In genomic region chr15:82647835-82648256, GRCh38 we compare ENCODE assay signal across 8 cellular contexts. TPM values are rescaled to one million over a fixed set of nuclear protein-coding genes. Genes with fewer than 3 reads are reported as not detected.
DNase-seq lines count a peak whose midpoint lies in the region; ATAC-seq and TF ChIP-seq lines count a peak whose summit lies in the region.

No MANE protein-coding gene starts in this region.

- H3K36me3 ChIP-seq in KMS-11 (ENCODE audit: insufficient read depth): no peaks in the 10 kb centered on the region
- no peaks in the 10 kb centered on the region for H3K36me3 ChIP-seq in adipocyte (ENCODE audit: control insufficient read depth, insufficient read depth, low read length, severe bottlenecking)

- H4K20me1 ChIP-seq in KMS-11 (ENCODE audit: insufficient read depth): 0 out of 2 replicates have a peak, but pooled peaks cover 3% of the 10 kb centered on the region

- H2AFZ ChIP-seq in KMS-11 (ENCODE audit: low read depth): peak overlapping the region; percentile 83

- DNase-seq in D341Med (ENCODE audit: low spot score) (peak; percentile 82), adipocyte (ENCODE audit: low read depth) (no peak), kidney tubule cell (ENCODE audit: low spot score) (peak; percentile 15), mesenteric fat pad (ENCODE audit: low spot score) (no peak), AG08396 (ENCODE audit: low spot score) (no peak)
- DNase-seq in stimulated activated CD4-positive, alpha-beta T cell treated with anti-CD3 and anti-CD28 coated beads, TNF-alpha, amount 100 ng/mL, for 4 hours (ENCODE audit: low read depth in 3 of 3): peak; percentile 30 to 51 (median 36)

- ATAC-seq in HG02763 (IDR thresholded peaks at IDR 0.05; ENCODE audit: unreplicated experiment): no peak

- peak overlapping the region; percentile 68; the same call in 1 of the 2 replicates for H3K4me2 ChIP-seq in KMS-11

- peak overlapping the region; percentile 77 for H3K9ac ChIP-seq in KMS-11
- peak overlapping the region; percentile 79 for H3K9ac ChIP-seq in adipocyte (ENCODE audit: low read length)

- H3K27me3 ChIP-seq in KMS-11 (ENCODE audit: insufficient read depth, low read depth) (no peaks in the 10 kb centered on the region; the same call in 1 of the 2 replicates), adipocyte (replicated peaks; ENCODE audit: control insufficient read depth, insufficient read depth, low read length) (no peaks in the 10 kb centered on the region)

- no peak for TF ChIP-seq CTCF in KMS-11 (conservative IDR thresholded peaks at IDR 0.05; ENCODE audit: low read depth, low read length)

- H3K4me3 ChIP-seq in KMS-11 (IDR thresholded peaks at IDR 0.05; ENCODE audit: insufficient read depth, low read depth, low read length) (no peak overlapping the region), adipocyte (ENCODE audit: low read length) (peak overlapping the region; percentile 77)

- no peak overlapping the region for H3K27ac ChIP-seq in KMS-11

- no peaks in the 10 kb centered on the region for H3K9me3 ChIP-seq in adipocyte (ENCODE audit: control insufficient read depth, low read length)

- no peaks in the 10 kb centered on the region for H3K79me2 ChIP-seq in KMS-11 (ENCODE audit: insufficient read depth, low read depth)

- H3K4me1 ChIP-seq in KMS-11 (ENCODE audit: low read depth, poor library complexity, severe bottlenecking) (no peaks in the 10 kb centered on the region), adipocyte (ENCODE audit: control insufficient read depth, insufficient read depth, low read length) (peaks cover 10% of the 10 kb centered on the region)

RNA-seq across cellular contexts. Expression of gene CPEB1, which starts 0.7 kb away (rescaled TPM):
- total RNA-seq in mesenteric fat pad: 2.5 TPM

Comparison
In these comparisons a context has a peak if more than half of its experiments do, and no peak if none do; other contexts are left out.
1. DNase-seq: peak in D341Med (single experiment), kidney tubule cell (single experiment) and stimulated activated CD4-positive, alpha-beta T cell treated with anti-CD3 and anti-CD28 coated beads, TNF-alpha, amount 100 ng/mL, for 4 hours (3 of 3); none in adipocyte (single experiment), mesenteric fat pad (single experiment) and AG08396 (single experiment).